ENCODE assay signal across 27 cellular contexts in genomic region chr1:206600527-206600926, GRCh38.
"Had no signal": no experiment of that assay in that cellular context is flagged by ENCODE, and none has a peak within 500 bp of the region (broad histone marks: within the 10 kb centered on the region; RNA-seq: fewer than 3 reads in every experiment).

No MANE protein-coding gene starts in this region.

- FAIRE-seq: bronchial epithelial cell, colon, TTC549 had no signal

- H3K9me3 Mint-ChIP-seq: activated CD4-positive, alpha-beta memory T cell treated with anti-CD3 and anti-CD28 coated beads for 36 hours; activated CD4-positive, alpha-beta T cell treated with anti-CD3 and anti-CD28 coated beads, Interleukin-2, amount 10 ng/mL, durations not matched to agents 24 days and 14 days; central memory CD8-positive, alpha-beta T cell; naive B cell had no signal

- H3K27me3 Mint-ChIP-seq: activated CD4-positive, alpha-beta memory T cell treated with anti-CD3 and anti-CD28 coated beads for 36 hours; activated CD4-positive, alpha-beta T cell treated with anti-CD3 and anti-CD28 coated beads, Interleukin-2, amount 10 ng/mL, durations not matched to agents 24 days and 14 days; activated naive CD8-positive, alpha-beta T cell; central memory CD8-positive, alpha-beta T cell; naive B cell had no signal

- H3K9me3 ChIP-seq: esophagus muscularis mucosa, heart right ventricle, spleen, testis, transverse colon had no signal

- DNase-seq: activated CD4-positive, alpha-beta memory T cell treated with anti-CD3 and anti-CD28 coated beads for 36 hours; activated CD4-positive, alpha-beta T cell treated with anti-CD3 and anti-CD28 coated beads, Interleukin-2, amount 10 ng/mL, durations not matched to agents 24 days and 14 days; activated effector memory CD4-positive, alpha-beta T cell treated with Interleukin-2 at 50 U/mL for 16 hours; activated naive CD4-positive, alpha-beta T cell treated with Interleukin-2 at 50 U/mL for 16 hours; aorta; dermis blood vessel endothelial cell; effector CD4-positive, alpha-beta T cell; foreskin melanocyte; heart right ventricle; left ventricle myocardium superior; mammary epithelial cell; naive B cell; nucleus accumbens; right cardiac atrium; spleen; stimulated activated naive CD8-positive, alpha-beta T cell treated with anti-CD3 and anti-CD28 coated beads, Interleukin-15, Interleukin-2, amounts not matched to agents 100 U/mL and 50 U/mL, for 24 hours; T-helper 9 cell; testis; transverse colon had no signal

- H3K9ac ChIP-seq: parathyroid adenoma had no signal

- H3K4me3 ChIP-seq: esophagus muscularis mucosa, heart right ventricle, spleen, testis, transverse colon had no signal

- H3K27ac Mint-ChIP-seq: activated CD4-positive, alpha-beta T cell treated with anti-CD3 and anti-CD28 coated beads, Interleukin-2, amount 10 ng/mL, durations not matched to agents 24 days and 14 days; activated naive CD8-positive, alpha-beta T cell; naive B cell had no signal

- ATAC-seq: heart right ventricle; left ventricle myocardium superior; right cardiac atrium; stimulated activated naive CD8-positive, alpha-beta T cell treated with anti-CD3 and anti-CD28 coated beads, Interleukin-15, Interleukin-2, amounts not matched to agents 100 U/mL and 50 U/mL, for 24 hours had no signal

- H3K4me3 Mint-ChIP-seq: activated CD4-positive, alpha-beta memory T cell treated with anti-CD3 and anti-CD28 coated beads for 36 hours; activated CD4-positive, alpha-beta T cell treated with anti-CD3 and anti-CD28 coated beads, Interleukin-2, amount 10 ng/mL, durations not matched to agents 24 days and 14 days; activated naive CD8-positive, alpha-beta T cell; central memory CD8-positive, alpha-beta T cell; naive B cell had no signal

- H3K27ac ChIP-seq: esophagus muscularis mucosa, heart right ventricle, parathyroid adenoma, testis, transverse colon, VCaP had no signal

- H3K4me1 ChIP-seq: esophagus muscularis mucosa, heart right ventricle, parathyroid adenoma, testis, transverse colon had no signal

- H3K4me1 Mint-ChIP-seq: central memory CD8-positive, alpha-beta T cell; naive B cell had no signal
